1 cellular context compared by ENCODE assay signal in the genomic region with DNA sequence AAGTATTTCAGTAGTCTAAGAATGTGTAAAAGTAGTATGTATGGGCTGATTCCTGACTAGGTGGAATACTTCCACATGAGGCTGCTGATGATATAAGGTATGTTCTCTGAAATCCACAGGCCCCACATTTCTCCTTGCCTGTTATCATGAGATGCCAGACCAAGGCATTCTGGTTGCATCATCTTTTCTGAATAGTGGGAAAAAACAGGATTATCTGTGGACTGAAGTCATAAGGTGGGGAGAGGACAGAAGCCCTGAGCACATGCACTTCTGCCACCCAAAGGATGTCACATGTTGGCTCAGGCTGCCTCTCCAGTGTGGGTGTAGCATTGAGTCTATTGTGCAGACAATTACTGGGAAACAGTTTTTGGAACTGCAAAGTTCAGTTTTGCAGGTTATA.
TF ChIP-seq lines count a peak whose summit lies in the region.

No MANE protein-coding gene starts in this region.

TF ChIP-seq in H1, 55 proteins besides CTCF, POLR2A, EP300 and RAD21:
- TF ChIP-seq POU5F1 (IDR thresholded peaks at IDR 0.05; ENCODE audit: low read depth, low read length) (no peak), CHD2 (IDR thresholded peaks at IDR 0.05; ENCODE audit: low read length) (no peak), SP2 (IDR thresholded peaks at IDR 0.05; ENCODE audit: low read length) (no peak), RFX5 (IDR thresholded peaks at IDR 0.05; ENCODE audit: borderline replicate concordance, low read depth, low read length) (no peak), CHD1 (IDR thresholded peaks at IDR 0.05; ENCODE audit: low read depth, low read length) (no peak), RBBP5 (IDR thresholded peaks at IDR 0.05; ENCODE audit: borderline replicate concordance, low read depth, low read length) (no peak), ZNF274 (IDR thresholded peaks at IDR 0.05; ENCODE audit: borderline replicate concordance, extremely low read depth, low read length) (no peak), CBX8 (IDR thresholded peaks at IDR 0.05; ENCODE audit: borderline replicate concordance, low read depth, low read length) (no peak)
